Comparison of ENCODE assay signal across 8 cellular contexts in the genomic region with DNA sequence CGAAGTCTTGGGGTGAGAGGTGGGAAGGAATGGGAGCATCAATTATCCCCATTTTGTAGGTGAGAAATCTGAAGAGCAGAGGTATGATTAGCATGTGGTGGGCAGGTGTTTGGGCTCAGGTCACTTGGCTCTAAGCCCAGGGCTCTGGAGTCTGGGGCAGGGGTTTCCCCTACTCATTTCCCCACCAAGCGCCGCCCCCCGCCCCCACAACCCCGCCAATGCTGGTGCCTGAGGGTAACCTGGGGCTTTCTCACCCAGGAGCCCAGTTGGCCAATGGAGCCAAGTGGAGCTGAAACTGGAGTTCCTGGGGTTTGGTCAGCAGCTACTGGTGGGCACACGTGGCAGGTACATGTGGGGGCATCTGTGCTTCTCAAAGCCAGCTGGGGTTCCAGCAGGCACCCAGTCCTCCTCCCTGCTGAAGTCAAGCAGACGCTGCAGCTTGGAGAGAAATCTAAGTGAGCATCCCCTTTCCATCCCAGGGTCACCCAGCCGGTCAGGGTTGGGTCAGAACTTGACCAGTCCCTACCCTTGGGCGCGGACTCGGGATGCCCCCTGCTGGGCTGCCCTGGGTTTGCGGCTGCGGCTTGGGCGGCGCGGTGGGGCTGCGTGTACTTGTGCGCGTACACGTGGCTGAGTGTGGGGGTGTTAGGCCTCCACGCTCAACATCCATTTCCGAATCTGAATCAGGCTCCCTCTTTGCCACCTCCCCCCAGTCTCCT. TPM values are rescaled to one million over a fixed set of nuclear protein-coding genes. Genes with fewer than 3 reads are reported as not detected.
DNase-seq lines count a peak whose midpoint lies in the region; ATAC-seq, FAIRE-seq and TF ChIP-seq lines count a peak whose summit lies in the region.

No MANE protein-coding gene starts in this region.

- no peak overlapping the region for H2AFZ ChIP-seq in PC-9
- H2AFZ ChIP-seq in smooth muscle cell (ENCODE audit: low read depth): no peak overlapping the region

- peaks cover 16% of the 10 kb centered on the region for H3K36me3 Mint-ChIP-seq in effector memory CD8-positive, alpha-beta T cell (ENCODE audit: insufficient read depth)

- POLR2A ChIA-PET in PC-9 (lab: Charles Lee; ENCODE audit: unreplicated experiment): no interaction called here

- H3K9ac ChIP-seq in smooth muscle cell (ENCODE audit: low read depth): no peak overlapping the region

- H3K27ac ChIP-seq in PC-9 (no peak overlapping the region), smooth muscle cell (ENCODE audit: low read depth) (no peak overlapping the region)

- TF ChIP-seq CTCF in PC-9 (conservative IDR thresholded peaks at IDR 0.05): peak; percentile 32; the same call in 1 of the 2 replicates
- TF ChIP-seq CTCF in smooth muscle cell (IDR thresholded peaks at IDR 0.05; ENCODE audit: borderline replicate concordance, insufficient read depth, poor library complexity, severe bottlenecking): peak; percentile 42

- WGBS in smooth muscle cell (ENCODE audit: low lambda C conversion rate): 38% methylated on average over 21 of the region's 22 CpGs

- H3K9me3 Mint-ChIP-seq in effector memory CD8-positive, alpha-beta T cell: no peaks in the 10 kb centered on the region

- peaks cover 13 to 17% of the 10 kb centered on the region in 2 donors for H3K4me1 Mint-ChIP-seq in effector memory CD8-positive, alpha-beta T cell (ENCODE audit: low read depth in 2 of 2)

- H3K4me2 ChIP-seq in PC-9: no peak overlapping the region
- peak overlapping the region; percentile 76 for H3K4me2 ChIP-seq in smooth muscle cell

- FAIRE-seq in RCC 7860 (lab: Jason Lieb, UNC): no peak

- H3K27ac Mint-ChIP-seq in effector memory CD8-positive, alpha-beta T cell: no peak overlapping the region

- H3K9me2 ChIP-seq in PC-9 (ENCODE audit: insufficient read depth): no peaks in the 10 kb centered on the region

- no peaks in the 10 kb centered on the region for H3K9me3 ChIP-seq in PC-9 (ENCODE audit: insufficient read depth, low read depth)
- H3K9me3 ChIP-seq in smooth muscle cell (replicated peaks; ENCODE audit: low read depth): no peaks in the 10 kb centered on the region

- H3K79me2 ChIP-seq in PC-9 (ENCODE audit: low read depth) (no peaks in the 10 kb centered on the region), smooth muscle cell (ENCODE audit: low read depth) (no peaks in the 10 kb centered on the region)

- no peak overlapping the region for H3K4me3 ChIP-seq in PC-9
- no peak overlapping the region for H3K4me3 ChIP-seq in smooth muscle cell

- peak; percentile 39 for ATAC-seq in effector memory CD8-positive, alpha-beta T cell (replicated peaks)
- no peak for ATAC-seq in HG02870 (IDR thresholded peaks at IDR 0.05; ENCODE audit: unreplicated experiment)
- ATAC-seq in HG02884 (IDR thresholded peaks at IDR 0.05; ENCODE audit: unreplicated experiment): no peak
- no peak for ATAC-seq in GM21367 (IDR thresholded peaks at IDR 0.05; ENCODE audit: unreplicated experiment)

- H4K20me1 ChIP-seq in PC-9 (ENCODE audit: insufficient read depth): no peaks in the 10 kb centered on the region
- no peaks in the 10 kb centered on the region for H4K20me1 ChIP-seq in smooth muscle cell (ENCODE audit: low read depth)

- BruUV-seq in PC-9 (replicated peaks; lab: Mats Ljungman, UMichigan): no TSS peak

- no peaks in the 10 kb centered on the region for H3K36me3 ChIP-seq in PC-9 (ENCODE audit: low read depth)
- no peaks in the 10 kb centered on the region for H3K36me3 ChIP-seq in smooth muscle cell (ENCODE audit: low read depth)

- DNase-seq in GM03348 (ENCODE audit: low spot score) (peak; percentile 29), PC-9 (peak in 1 of 2 experiments; percentile 40), smooth muscle cell (lab: John Stamatoyannopoulos, UW; ENCODE audit: unreplicated experiment) (no peak), RCC 7860 (ENCODE audit: low spot score) (no peak)
- DNase-seq in effector memory CD8-positive, alpha-beta T cell: no peak

- H3F3A ChIP-seq in PC-9 (ENCODE audit: insufficient read depth, low read depth) (no peaks in the 10 kb centered on the region), smooth muscle cell (ENCODE audit: low read depth) (no peaks in the 10 kb centered on the region)

- intact Hi-C loops in PC-9 (cut with micrococcal nuclease; ENCODE audit: unreplicated experiment): no loop called here

- H3K4me3 Mint-ChIP-seq in effector memory CD8-positive, alpha-beta T cell: peak overlapping the region; percentile 64 to 75

- CTCF ChIA-PET in PC-9 (lab: Charles Lee): interaction anchor here (0.6 kb wide), 1 partner anchor 748 kb away, joined by 3 read pairs; a partner anchor contains a TSS

- peaks cover 62 to 94% of the 10 kb centered on the region in 2 donors for H3K27me3 Mint-ChIP-seq in effector memory CD8-positive, alpha-beta T cell

- H3K27me3 ChIP-seq in PC-9 (ENCODE audit: insufficient read depth, low read depth) (peaks cover 89% of the 10 kb centered on the region), smooth muscle cell (ENCODE audit: low read depth) (peaks cover 55% of the 10 kb centered on the region)

- H3K4me1 ChIP-seq in PC-9 (replicated peaks; ENCODE audit: insufficient read depth) (no peaks in the 10 kb centered on the region), smooth muscle cell (ENCODE audit: low read depth) (peaks cover 13% of the 10 kb centered on the region)

RNA-seq across cellular contexts. Expression of a gene that starts 1.6 kb away (rescaled TPM):
- not detected in 2 replicates for total RNA-seq in PC-9 (2021)
- not detected in 2 replicates for total RNA-seq in smooth muscle cell
- not detected in 2 replicates for polyA plus RNA-seq in smooth muscle cell

RNA-seq across cellular contexts. Expression of a gene that starts 42.1 kb away (rescaled TPM):
- 513 and 619 TPM in 2 replicates for total RNA-seq in PC-9 (2021)
- total RNA-seq in smooth muscle cell: 181 and 248 TPM in 2 replicates
- polyA plus RNA-seq in smooth muscle cell: 179 and 291 TPM in 2 replicates
